Comparison of ENCODE assay signal across 13 cellular contexts in the genomic region with DNA sequence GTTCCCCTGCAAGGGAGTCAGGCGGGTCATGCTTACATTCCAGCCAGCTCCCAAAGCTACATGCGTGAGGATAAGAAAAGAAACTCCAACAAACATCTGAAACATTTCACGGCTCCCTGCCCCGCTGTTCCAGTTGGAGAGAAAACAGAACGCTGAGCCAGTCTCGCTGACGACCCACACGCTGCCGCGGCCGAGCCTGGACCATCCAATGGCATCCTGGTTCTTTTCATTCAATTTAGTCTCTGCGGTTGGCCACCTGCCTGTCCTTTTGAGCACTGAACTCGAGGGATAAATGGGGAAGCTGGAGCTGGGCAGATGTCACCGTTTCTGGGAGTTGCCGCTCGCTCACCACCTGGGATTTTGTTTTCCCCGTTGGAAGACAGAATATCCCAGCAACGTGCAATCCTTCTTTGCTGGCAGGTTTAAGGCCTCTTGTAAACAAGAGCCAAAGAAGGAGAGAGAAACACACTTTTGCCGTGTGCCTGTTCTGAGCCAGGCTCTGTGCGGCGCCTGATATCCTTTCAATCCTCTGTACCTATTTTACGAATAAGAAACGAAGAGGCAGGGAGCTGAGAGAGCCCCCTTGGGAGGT. TPM values are rescaled to one million over a fixed set of nuclear protein-coding genes. Genes with fewer than 3 reads are reported as not detected.
DNase-seq lines count a peak whose midpoint lies in the region; ATAC-seq and TF ChIP-seq lines count a peak whose summit lies in the region.
"Had no signal": no experiment of that assay in that cellular context is flagged by ENCODE, and none has a peak within 500 bp of the region (broad histone marks: within the 10 kb centered on the region; RNA-seq: fewer than 3 reads in every experiment).

No MANE protein-coding gene starts in this region.

- H3K36me3 Mint-ChIP-seq in osteocyte (ENCODE audit: unreplicated experiment), result no peaks in the 10 kb centered on the region

- peak; percentile 71 to 90 for DNase-seq in NCI-H524 (lab: John Stamatoyannopoulos, UW)
- peak in 1 of 2 donors; percentile 39 for DNase-seq in heart right ventricle
- no peak for DNase-seq in osteocyte (ENCODE audit: extremely low spot score, unreplicated experiment)
- DNase-seq in activated gamma-delta T cell (lab: John Stamatoyannopoulos, UW), result no peak
- no peak for DNase-seq in putamen (ENCODE audit: low spot score)
- DNase-seq in HAP-1 (ENCODE audit: low spot score in 2 of 2), result no peak
- DNase-seq: H9; stimulated activated CD4-positive, alpha-beta T cell treated with anti-CD3 and anti-CD28 coated beads, Interleukin-4, amount 100 ng/mL, for 24 hours; T-helper 2 cell had no signal

- H3K27me3 ChIP-seq in BLaER1 (no peaks in the 10 kb centered on the region), heart right ventricle (peaks cover 0 to 13% (median 1%) of the 10 kb centered on the region in 7 donors), HAP-1 (ENCODE audit: low read depth) (0 out of 2 replicates have a peak, but pooled peaks cover 4% of the 10 kb centered on the region)
- H3K27me3 ChIP-seq: adrenal gland had no signal

- in situ Hi-C loops in HAP-1 (cut with MboI; ENCODE audit: low sequenced_read_pairs), result no loop called here

- H3K36me3 ChIP-seq in BLaER1 (no peaks in the 10 kb centered on the region), heart right ventricle (no peaks in the 10 kb centered on the region), HAP-1 (replicated peaks) (no peaks in the 10 kb centered on the region)
- H3K36me3 ChIP-seq: adrenal gland had no signal

- TF ChIP-seq CTCF in heart right ventricle (IDR thresholded peaks at IDR 0.05) (no peak), osteocyte (IDR thresholded peaks at IDR 0.05) (no peak)

- ATAC-seq in heart right ventricle (peak in 5 of 8 donors; percentile 17 to 45 (median 21)), HG03378 (IDR thresholded peaks at IDR 0.05; ENCODE audit: unreplicated experiment) (no peak)

- H3K27ac ChIP-seq in BLaER1 (no peak overlapping the region), heart right ventricle (peak overlapping the region in 4 of 10 donors; percentile 15 to 38 (median 31))
- H3K27ac ChIP-seq: adrenal gland, KMS-11 had no signal

- 31 to 39% methylated on average over 23 of the region's 23 CpGs for WGBS in heart right ventricle, 2 donors

- peak overlapping the region; percentile 18; the same call in 1 of the 2 replicates for H3K4me2 ChIP-seq in BLaER1
- H3K4me2 ChIP-seq: KMS-11 had no signal

- H3K27ac Mint-ChIP-seq in osteocyte (ENCODE audit: unreplicated experiment), result peak overlapping the region; percentile 36
- H3K27ac Mint-ChIP-seq: H9 had no signal

- no peaks in the 10 kb centered on the region for H4K20me1 ChIP-seq in BLaER1

- H3K4me1 ChIP-seq in BLaER1 (peaks cover 25% of the 10 kb centered on the region), heart right ventricle (peaks cover under 1 to 38% (median 24%) of the 10 kb centered on the region in 9 donors), HAP-1 (no peaks in the 10 kb centered on the region)
- H3K4me1 ChIP-seq: adrenal gland had no signal

- H3K9me3 ChIP-seq in BLaER1, result no peaks in the 10 kb centered on the region
- H3K9me3 ChIP-seq in heart right ventricle, result no peaks in the 10 kb centered on the region
- no peaks in the 10 kb centered on the region for H3K9me3 ChIP-seq in HAP-1
- H3K9me3 ChIP-seq: adrenal gland had no signal

- H3K9ac ChIP-seq in BLaER1, result no peak overlapping the region
- H3K9ac ChIP-seq: KMS-11 had no signal

- peaks cover 47% of the 10 kb centered on the region for H3K4me1 Mint-ChIP-seq in osteocyte (ENCODE audit: unreplicated experiment)

- no peak overlapping the region for H3K4me3 Mint-ChIP-seq in osteocyte (ENCODE audit: unreplicated experiment)
- H3K4me3 Mint-ChIP-seq: H9 had no signal

- intact Hi-C loops in heart right ventricle (cut with DNase I), result no loop called here

- H3K9me3 Mint-ChIP-seq in osteocyte (ENCODE audit: unreplicated experiment), result no peaks in the 10 kb centered on the region
- H3K9me3 Mint-ChIP-seq: H9 had no signal

- no peak overlapping the region for H3K4me3 ChIP-seq in BLaER1
- H3K4me3 ChIP-seq in heart right ventricle, result no peak overlapping the region
- no peak overlapping the region for H3K4me3 ChIP-seq in HAP-1
- H3K4me3 ChIP-seq: adrenal gland had no signal

- peaks cover 3% of the 10 kb centered on the region for H3K27me3 Mint-ChIP-seq in osteocyte (ENCODE audit: unreplicated experiment)

RNA-seq across cellular contexts. Expression of a gene that starts 45.3 kb away (rescaled TPM):
- 1 to 10 TPM in 4 of 10 donors, under 1 TPM in 6; 0.15 to 1.7 (median 0.78) TPM for total RNA-seq in heart right ventricle
- under 1 TPM; 0.37 to 0.43 TPM for polyA plus RNA-seq in heart right ventricle
- 5.0 and 6.1 TPM in 2 replicates for total RNA-seq in osteocyte

Comparison
In these comparisons a context has a peak if more than half of its experiments do, and no peak if none do; other contexts are left out.
1. DNase-seq: peak in NCI-H524 (2 of 2); none in osteocyte (single experiment), activated gamma-delta T cell (single experiment), putamen (single experiment) and HAP-1 (0 of 2).